Comparison of ENCODE assay signal across 9 cellular contexts in genomic region chr6:31058128-31058894, GRCh38. TPM values are rescaled to one million over a fixed set of nuclear protein-coding genes. Genes with fewer than 3 reads are reported as not detected.
DNase-seq lines count a peak whose midpoint lies in the region; ATAC-seq, FAIRE-seq and TF ChIP-seq lines count a peak whose summit lies in the region.
"Had no signal": no experiment of that assay in that cellular context is flagged by ENCODE, and none has a peak within 500 bp of the region (broad histone marks: within the 10 kb centered on the region; RNA-seq: fewer than 3 reads in every experiment).

No MANE protein-coding gene starts in this region.

- DNase-seq in BE2C (no peak), H54 (ENCODE audit: insufficient read length, low spot score) (peak; percentile 76), SK-MEL-5 (ENCODE audit: low read depth, low spot score) (peak; percentile 80), fibroblast of villous mesenchyme (ENCODE audit: low read depth) (peak; percentile 88), small intestine (peak; percentile 67), NCI-H1436 treated with DMSO at 0.1 percent for 48 hours (lab: John Stamatoyannopoulos, UW) (no peak)

- H3K36me3 ChIP-seq in BE2C (no peaks in the 10 kb centered on the region), small intestine (ENCODE audit: control insufficient read depth in 2 of 2, insufficient read depth in 2 of 2, low read length in 2 of 2) (no peaks in the 10 kb centered on the region)

- in situ Hi-C loops in SK-MEL-5 (cut with HindIII; ENCODE audit: low pct_unique_long_range_greater_than_20kb, low sequenced_read_pairs), result no loop called here

- H3K9me3 ChIP-seq in BE2C, result no peaks in the 10 kb centered on the region
- no peaks in the 10 kb centered on the region for H3K9me3 ChIP-seq in small intestine (ENCODE audit: control insufficient read depth, low read depth)

- no peak overlapping the region for H3K27ac ChIP-seq in small intestine (ENCODE audit: low read depth in 1 of 2, low read length in 1 of 2)

- TF ChIP-seq CTCF in BE2C (IDR thresholded peaks at IDR 0.05; ENCODE audit: low read depth, low read length) (peak; percentile 73), fibroblast of villous mesenchyme (IDR thresholded peaks at IDR 0.05; ENCODE audit: insufficient read depth, low read depth, low read length) (peak; percentile 55)

- H3K4me3 ChIP-seq in BE2C (ENCODE audit: low read depth, low read length) (no peak overlapping the region), fibroblast of villous mesenchyme (ENCODE audit: low read depth, low read length) (no peak overlapping the region), small intestine (ENCODE audit: low read depth in 1 of 2, low read length in 2 of 2) (no peak overlapping the region)

- H3K4me1 ChIP-seq in BE2C, result no peaks in the 10 kb centered on the region
- no peaks in the 10 kb centered on the region for H3K4me1 ChIP-seq in small intestine (ENCODE audit: control insufficient read depth in 2 of 2, insufficient read depth in 1 of 2, low read depth in 1 of 2, low read length in 1 of 2)

- FAIRE-seq in H54 (lab: Jason Lieb, UNC) (peak; percentile 92), small intestine (lab: Jason Lieb, UNC) (no peak)

- TF ChIP-seq POLR2A in H54 (IDR thresholded peaks at IDR 0.05; ENCODE audit: low read depth, low read length), result no peak

- H3K27me3 ChIP-seq in BE2C (peaks cover 12% of the 10 kb centered on the region), small intestine (ENCODE audit: control insufficient read depth in 2 of 2, insufficient read depth in 2 of 2, low read length in 2 of 2) (no peaks in the 10 kb centered on the region)

- ATAC-seq in HG03159 (IDR thresholded peaks at IDR 0.05; ENCODE audit: unreplicated experiment) (no peak), HG03135 (IDR thresholded peaks at IDR 0.05; ENCODE audit: unreplicated experiment) (no peak)

- WGBS in small intestine, 3 donors, result 50 to 64% (median 52%) methylated on average over 10 of the region's 10 CpGs

RNA-seq across cellular contexts. Expression of gene MUC22, which starts 48.0 kb away (rescaled TPM):
- polyA plus RNA-seq in BE2C (2012; ENCODE audit: insufficient read depth, insufficient read length, low read depth), result not detected
- not detected in 2 replicates for total RNA-seq in SK-MEL-5 (2014; rRNA removed; shearing (Covaris generic))
- polyA plus RNA-seq in SK-MEL-5 (2015; cell fraction: cytosol; rRNA removed), result not detected in 2 replicates
- polyA plus RNA-seq in SK-MEL-5 (2015; cell fraction: nucleus; rRNA removed), result not detected in 2 replicates
- not detected in 2 replicates for total RNA-seq in fibroblast of villous mesenchyme
- not detected for polyA plus RNA-seq in small intestine
- polyA plus RNA-seq: IgD-negative memory B cell had no signal

RNA-seq across cellular contexts. Expression of gene C6orf15, which starts 54.1 kb away (rescaled TPM):
- polyA plus RNA-seq in BE2C (2012; ENCODE audit: insufficient read depth, insufficient read length, low read depth), result not detected
- total RNA-seq in SK-MEL-5 (2014; rRNA removed; shearing (Covaris generic)), result not detected in 2 replicates
- polyA plus RNA-seq in SK-MEL-5 (2015; cell fraction: cytosol; rRNA removed), result not detected in 2 replicates
- not detected in 2 replicates for polyA plus RNA-seq in SK-MEL-5 (2015; cell fraction: nucleus; rRNA removed)
- not detected in 2 replicates for total RNA-seq in fibroblast of villous mesenchyme
- polyA plus RNA-seq in small intestine, result not detected
- polyA plus RNA-seq: IgD-negative memory B cell had no signal

RNA-seq across cellular contexts. Expression of gene PSORS1C1, which starts 56.3 kb away (rescaled TPM):
- polyA plus RNA-seq in BE2C (2012; ENCODE audit: insufficient read depth, insufficient read length, low read depth), result not detected
- total RNA-seq in SK-MEL-5 (2014; rRNA removed; shearing (Covaris generic)), result not detected in 2 replicates
- polyA plus RNA-seq in SK-MEL-5 (2015; cell fraction: cytosol; rRNA removed), result 0.11 TPM in 1 of 2 replicates, not detected in the other
- polyA plus RNA-seq in SK-MEL-5 (2015; cell fraction: nucleus; rRNA removed), result 0.09 and 1.6 TPM in 2 replicates
- total RNA-seq in fibroblast of villous mesenchyme, result 0.97 and 3.0 TPM in 2 replicates
- polyA plus RNA-seq in small intestine, result 10 to 100 TPM in 2 of 3 donors, 1 to 10 TPM in 1; 7.8 to 40.5 (median 31.3) TPM

Comparison
In these comparisons a context has a peak if more than half of its experiments do, and no peak if none do; other contexts are left out.
1. DNase-seq: peak in H54 (single experiment), SK-MEL-5 (single experiment), fibroblast of villous mesenchyme (single experiment) and small intestine (single experiment); none in BE2C (single experiment) and NCI-H1436 treated with DMSO at 0.1 percent for 48 hours (single experiment).